In the genomic region with DNA sequence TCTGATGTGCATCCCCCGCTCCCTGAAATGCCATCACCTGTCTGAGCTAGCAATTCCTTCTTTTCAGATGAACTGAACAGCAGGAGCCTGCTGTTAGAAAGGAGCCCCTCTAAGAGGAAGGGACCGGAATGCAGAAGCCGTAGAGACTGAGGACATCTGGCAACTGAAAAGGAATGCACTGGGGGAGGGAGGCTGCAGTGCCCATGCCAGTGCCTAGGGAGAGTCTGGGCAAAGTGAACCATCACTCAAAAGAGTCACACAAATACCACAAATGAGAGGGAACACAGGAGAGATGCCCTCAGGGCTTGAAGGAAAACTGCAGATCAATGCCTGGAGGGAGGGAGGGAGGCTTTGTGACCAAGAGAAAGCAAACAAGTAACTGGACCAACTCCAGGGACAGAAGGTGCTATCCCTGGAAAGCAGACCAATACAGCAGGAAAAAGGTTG, we compare ENCODE assay signal across 9 cellular contexts.
DNase-seq lines count a peak whose midpoint lies in the region; ATAC-seq and TF ChIP-seq lines count a peak whose summit lies in the region.
"Had no signal": no experiment of that assay in that cellular context is flagged by ENCODE, and none has a peak within 500 bp of the region (broad histone marks: within the 10 kb centered on the region; RNA-seq: fewer than 3 reads in every experiment).

No MANE protein-coding gene starts in this region.

- CTCF ChIA-PET in PC-9 (lab: Charles Lee), result no interaction called here

- H4K20me1 ChIP-seq in PC-9 (ENCODE audit: insufficient read depth), result no peaks in the 10 kb centered on the region

- no peak for TF ChIP-seq CTCF in left ventricle myocardium inferior (IDR thresholded peaks at IDR 0.05; ENCODE audit: borderline replicate concordance)
- TF ChIP-seq CTCF in PC-9 (conservative IDR thresholded peaks at IDR 0.05), result no peak

- POLR2A ChIA-PET in PC-9 (lab: Charles Lee; ENCODE audit: unreplicated experiment), result interaction anchor here (0.6 to 0.7 kb wide), 2 partner anchors 12 to 82 kb away, joined by 3 to 5 read pairs; no protein-coding TSS in a partner anchor

- H3K27ac ChIP-seq in left ventricle myocardium inferior (replicated peaks) (peak overlapping the region; percentile 19), PC-9 (no peak overlapping the region), iPS DF 6.9 (ENCODE audit: low read length) (no peak overlapping the region)

- H3K4me2 ChIP-seq in PC-9, result no peak overlapping the region

- BruUV-seq in PC-9 (replicated peaks; lab: Mats Ljungman, UMichigan), result no TSS peak

- H3K79me2 ChIP-seq in PC-9 (ENCODE audit: low read depth), result no peaks in the 10 kb centered on the region

- DNase-seq in left ventricle myocardium inferior, result no peak
- no peak for DNase-seq in cardiac septum (ENCODE audit: low spot score)
- peak; percentile 83 for DNase-seq in PC-9
- DNase-seq in iPS DF 6.9 (ENCODE audit: low read depth, low spot score), result peak; percentile 48
- no peak for DNase-seq in activated CD4-positive, alpha-beta T cell treated with anti-CD3 and anti-CD28 coated beads for 1 hour
- no peak for DNase-seq in posterior vena cava (ENCODE audit: low spot score)
- DNase-seq in occipital lobe (lab: John Stamatoyannopoulos, UW), result no peak
- DNase-seq: activated T-cell treated with anti-CD3 and anti-CD28 coated beads, Interleukin-2, amount 50 U/mL, for 48 hours had no signal

- no peak overlapping the region for H2AFZ ChIP-seq in PC-9

- H3K9me3 ChIP-seq in left ventricle myocardium inferior (replicated peaks) (no peaks in the 10 kb centered on the region), PC-9 (ENCODE audit: insufficient read depth, low read depth) (no peaks in the 10 kb centered on the region), iPS DF 6.9 (ENCODE audit: control insufficient read depth, insufficient read depth, low read length) (no peaks in the 10 kb centered on the region)

- no CpG with 5 or more reads among the region's 3 CpGs for WGBS in iPS DF 6.9 (ENCODE audit: insufficient coverage, insufficient read length)

- H3K4me3 ChIP-seq in left ventricle myocardium inferior (no peak overlapping the region), PC-9 (no peak overlapping the region), iPS DF 6.9 (ENCODE audit: low read length) (no peak overlapping the region)

- H3K27me3 ChIP-seq in left ventricle myocardium inferior (ENCODE audit: low read depth), result no peaks in the 10 kb centered on the region
- no peaks in the 10 kb centered on the region for H3K27me3 ChIP-seq in PC-9 (ENCODE audit: insufficient read depth, low read depth)
- no peaks in the 10 kb centered on the region for H3K27me3 ChIP-seq in iPS DF 6.9 (ENCODE audit: control insufficient read depth, insufficient read depth, low read length)

- H3K9me2 ChIP-seq in PC-9 (ENCODE audit: insufficient read depth), result no peaks in the 10 kb centered on the region

- intact Hi-C loops in left ventricle myocardium inferior (cut with micrococcal nuclease), result no loop called here
- intact Hi-C loops in cardiac septum (cut with DNase I), result loop anchor here (5.0 kb wide), 1 partner anchor 42 kb away; no protein-coding TSS in a partner anchor
- intact Hi-C loops in PC-9 (cut with micrococcal nuclease; ENCODE audit: unreplicated experiment), result loop anchor here (1.0 to 5.0 kb wide), 2 partner anchors 34 to 118 kb away; no protein-coding TSS in a partner anchor
- intact Hi-C loops in posterior vena cava (cut with DNase I), result no loop called here

- no peaks in the 10 kb centered on the region for H3F3A ChIP-seq in PC-9 (ENCODE audit: insufficient read depth, low read depth)

- H3K4me1 ChIP-seq in left ventricle myocardium inferior (peaks cover 44% of the 10 kb centered on the region), PC-9 (replicated peaks; ENCODE audit: insufficient read depth) (0 out of 2 replicates have a peak, but pooled peaks cover 12% of the 10 kb centered on the region), iPS DF 6.9 (ENCODE audit: control insufficient read depth, insufficient read depth, low read length) (peaks cover 2% of the 10 kb centered on the region; the same call in 1 of the 2 replicates)

- no peak for ATAC-seq in HG03175 (IDR thresholded peaks at IDR 0.05; ENCODE audit: unreplicated experiment)

- peaks cover 27% of the 10 kb centered on the region for H3K36me3 ChIP-seq in left ventricle myocardium inferior
- peaks cover 3% of the 10 kb centered on the region; the same call in 1 of the 2 replicates for H3K36me3 ChIP-seq in PC-9 (ENCODE audit: low read depth)
- H3K36me3 ChIP-seq in iPS DF 6.9 (ENCODE audit: control insufficient read depth, insufficient read depth, low read length), result peaks cover 6% of the 10 kb centered on the region; the same call in 1 of the 2 replicates

Comparison
In these comparisons a context has a peak if more than half of its experiments do, and no peak if none do; other contexts are left out.
1. intact Hi-C loops: an anchor here in cardiac septum (5.0 kb wide) and PC-9 (1.0 to 5.0 kb wide); none called in left ventricle myocardium inferior and posterior vena cava.
2. DNase-seq: peak in PC-9 (2 of 2) and iPS DF 6.9 (single experiment); none in left ventricle myocardium inferior (single experiment), cardiac septum (single experiment), activated CD4-positive, alpha-beta T cell treated with anti-CD3 and anti-CD28 coated beads for 1 hour (single experiment), posterior vena cava (single experiment) and occipital lobe (single experiment).